1 cellular context compared by ENCODE assay signal in the genomic region with DNA sequence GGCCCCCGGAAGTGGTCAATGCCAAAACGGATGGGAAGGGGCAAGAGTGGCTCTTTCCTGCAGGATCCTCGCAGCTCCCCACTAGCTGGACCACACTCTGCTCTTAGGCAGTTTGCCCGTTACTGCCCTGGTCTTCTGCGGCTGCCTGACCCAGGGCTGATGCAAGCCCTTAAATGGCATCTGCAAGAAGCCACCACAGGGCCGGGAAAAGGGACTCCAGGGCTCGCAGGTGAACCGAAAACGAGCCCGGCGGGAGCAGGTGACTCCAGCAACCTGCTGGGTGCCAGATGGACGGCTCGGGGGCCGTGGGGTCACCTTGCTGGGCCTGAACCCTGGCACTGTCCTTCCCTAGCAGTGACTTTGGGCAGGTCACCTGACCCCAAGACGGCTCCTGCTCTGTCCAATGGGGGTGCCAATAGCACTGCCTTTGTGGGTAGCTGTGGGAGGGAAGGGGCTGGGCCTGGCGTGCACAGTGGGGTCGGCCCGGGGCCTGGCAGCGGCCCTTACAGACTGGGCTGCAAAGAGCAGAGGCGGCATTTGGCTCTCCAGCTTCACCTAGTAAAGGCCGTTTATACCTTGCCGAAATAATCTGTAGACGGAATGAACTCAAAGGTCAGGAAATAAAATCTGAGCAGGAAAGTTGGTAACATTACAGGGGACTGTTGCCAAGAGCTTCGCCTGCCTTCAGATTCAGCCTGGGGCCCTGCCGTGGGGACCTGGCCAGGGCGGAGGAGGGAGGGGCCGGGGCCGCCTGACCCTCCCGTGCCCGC.
TF ChIP-seq lines count a peak whose summit lies in the region.

No MANE protein-coding gene starts in this region.

TF ChIP-seq in HepG2, 621 proteins besides CTCF, POLR2A, EP300 and RAD21 (continued from another document):
- TF ChIP-seq ZNF709 (CRISPR knock-in tag; IDR thresholded peaks at IDR 0.05): no peak
- no peak for TF ChIP-seq ATF7-NPFF (CRISPR knock-in tag; IDR thresholded peaks at IDR 0.05; ENCODE audit: low read depth)
- TF ChIP-seq, protein P1, sequence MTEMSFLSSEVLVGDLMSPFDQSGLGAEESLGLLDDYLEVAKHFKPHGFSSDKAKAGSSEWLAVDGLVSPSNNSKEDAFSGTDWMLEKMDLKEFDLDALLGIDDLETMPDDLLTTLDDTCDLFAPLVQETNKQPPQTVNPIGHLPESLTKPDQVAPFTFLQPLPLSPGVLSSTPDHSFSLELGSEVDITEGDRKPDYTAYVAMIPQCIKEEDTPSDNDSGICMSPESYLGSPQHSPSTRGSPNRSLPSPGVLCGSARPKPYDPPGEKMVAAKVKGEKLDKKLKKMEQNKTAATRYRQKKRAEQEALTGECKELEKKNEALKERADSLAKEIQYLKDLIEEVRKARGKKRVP (CRISPR knock-in tag; IDR thresholded peaks at IDR 0.05): peak in 1 of 2 experiments; percentile 78; a peak in 2 of 4 replicates
- TF ChIP-seq ZMAT3 (CRISPR knock-in tag; conservative IDR thresholded peaks at IDR 0.05): no peak
- no peak for TF ChIP-seq RFXANK (CRISPR knock-in tag; IDR thresholded peaks at IDR 0.05)
- no peak for TF ChIP-seq MAFK (conservative IDR thresholded peaks at IDR 0.05 in 1 of 2, IDR thresholded peaks at IDR 0.05 in 1 of 2; ENCODE audit: low read length in 2 of 2)
- TF ChIP-seq, protein P2, sequence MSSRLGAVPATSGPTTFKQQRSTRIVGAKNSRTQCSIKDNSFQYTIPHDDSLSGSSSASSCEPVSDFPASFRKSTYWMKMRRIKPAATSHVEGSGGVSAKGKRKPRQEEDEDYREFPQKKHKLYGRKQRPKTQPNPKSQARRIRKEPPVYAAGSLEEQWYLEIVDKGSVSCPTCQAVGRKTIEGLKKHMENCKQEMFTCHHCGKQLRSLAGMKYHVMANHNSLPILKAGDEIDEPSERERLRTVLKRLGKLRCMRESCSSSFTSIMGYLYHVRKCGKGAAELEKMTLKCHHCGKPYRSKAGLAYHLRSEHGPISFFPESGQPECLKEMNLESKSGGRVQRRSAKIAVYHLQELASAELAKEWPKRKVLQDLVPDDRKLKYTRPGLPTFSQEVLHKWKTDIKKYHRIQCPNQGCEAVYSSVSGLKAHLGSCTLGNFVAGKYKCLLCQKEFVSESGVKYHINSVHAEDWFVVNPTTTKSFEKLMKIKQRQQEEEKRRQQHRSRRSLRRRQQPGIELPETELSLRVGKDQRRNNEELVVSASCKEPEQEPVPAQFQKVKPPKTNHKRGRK (CRISPR knock-in tag; IDR thresholded peaks at IDR 0.05): no peak
- no peak for TF ChIP-seq MLLT10 (CRISPR knock-in tag; IDR thresholded peaks at IDR 0.05)
- TF ChIP-seq, protein P3, sequence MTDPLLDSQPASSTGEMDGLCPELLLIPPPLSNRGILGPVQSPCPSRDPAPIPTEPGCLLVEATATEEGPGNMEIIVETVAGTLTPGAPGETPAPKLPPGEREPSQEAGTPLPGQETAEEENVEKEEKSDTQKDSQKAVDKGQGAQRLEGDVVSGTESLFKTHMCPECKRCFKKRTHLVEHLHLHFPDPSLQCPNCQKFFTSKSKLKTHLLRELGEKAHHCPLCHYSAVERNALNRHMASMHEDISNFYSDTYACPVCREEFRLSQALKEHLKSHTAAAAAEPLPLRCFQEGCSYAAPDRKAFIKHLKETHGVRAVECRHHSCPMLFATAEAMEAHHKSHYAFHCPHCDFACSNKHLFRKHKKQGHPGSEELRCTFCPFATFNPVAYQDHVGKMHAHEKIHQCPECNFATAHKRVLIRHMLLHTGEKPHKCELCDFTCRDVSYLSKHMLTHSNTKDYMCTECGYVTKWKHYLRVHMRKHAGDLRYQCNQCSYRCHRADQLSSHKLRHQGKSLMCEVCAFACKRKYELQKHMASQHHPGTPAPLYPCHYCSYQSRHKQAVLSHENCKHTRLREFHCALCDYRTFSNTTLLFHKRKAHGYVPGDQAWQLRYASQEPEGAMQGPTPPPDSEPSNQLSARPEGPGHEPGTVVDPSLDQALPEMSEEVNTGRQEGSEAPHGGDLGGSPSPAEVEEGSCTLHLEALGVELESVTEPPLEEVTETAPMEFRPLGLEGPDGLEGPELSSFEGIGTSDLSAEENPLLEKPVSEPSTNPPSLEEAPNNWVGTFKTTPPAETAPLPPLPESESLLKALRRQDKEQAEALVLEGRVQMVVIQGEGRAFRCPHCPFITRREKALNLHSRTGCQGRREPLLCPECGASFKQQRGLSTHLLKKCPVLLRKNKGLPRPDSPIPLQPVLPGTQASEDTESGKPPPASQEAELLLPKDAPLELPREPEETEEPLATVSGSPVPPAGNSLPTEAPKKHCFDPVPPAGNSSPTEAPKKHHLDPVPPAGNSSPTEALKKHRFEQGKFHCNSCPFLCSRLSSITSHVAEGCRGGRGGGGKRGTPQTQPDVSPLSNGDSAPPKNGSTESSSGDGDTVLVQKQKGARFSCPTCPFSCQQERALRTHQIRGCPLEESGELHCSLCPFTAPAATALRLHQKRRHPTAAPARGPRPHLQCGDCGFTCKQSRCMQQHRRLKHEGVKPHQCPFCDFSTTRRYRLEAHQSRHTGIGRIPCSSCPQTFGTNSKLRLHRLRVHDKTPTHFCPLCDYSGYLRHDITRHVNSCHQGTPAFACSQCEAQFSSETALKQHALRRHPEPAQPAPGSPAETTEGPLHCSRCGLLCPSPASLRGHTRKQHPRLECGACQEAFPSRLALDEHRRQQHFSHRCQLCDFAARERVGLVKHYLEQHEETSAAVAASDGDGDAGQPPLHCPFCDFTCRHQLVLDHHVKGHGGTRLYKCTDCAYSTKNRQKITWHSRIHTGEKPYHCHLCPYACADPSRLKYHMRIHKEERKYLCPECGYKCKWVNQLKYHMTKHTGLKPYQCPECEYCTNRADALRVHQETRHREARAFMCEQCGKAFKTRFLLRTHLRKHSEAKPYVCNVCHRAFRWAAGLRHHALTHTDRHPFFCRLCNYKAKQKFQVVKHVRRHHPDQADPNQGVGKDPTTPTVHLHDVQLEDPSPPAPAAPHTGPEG (CRISPR knock-in tag; IDR thresholded peaks at IDR 0.05): no peak
- TF ChIP-seq STAG1 (CRISPR knock-in tag; IDR thresholded peaks at IDR 0.05): no peak
- no peak for TF ChIP-seq KDM6A (CRISPR knock-in tag; IDR thresholded peaks at IDR 0.05; ENCODE audit: low read depth)
- 0 out of 2 replicates have a peak, but pooled peaks have one; percentile 38 for TF ChIP-seq ZNF33B (CRISPR knock-in tag; IDR thresholded peaks at IDR 0.05)
- no peak for TF ChIP-seq ZNF552 (CRISPR knock-in tag; IDR thresholded peaks at IDR 0.05; ENCODE audit: borderline replicate concordance)
- TF ChIP-seq ZNF792 (CRISPR knock-in tag; IDR thresholded peaks at IDR 0.05): no peak
- 0 out of 2 replicates have a peak, but pooled peaks have one; percentile 18 for TF ChIP-seq ZFP41 (CRISPR knock-in tag; IDR thresholded peaks at IDR 0.05; ENCODE audit: borderline replicate concordance)
- TF ChIP-seq, protein P4, sequence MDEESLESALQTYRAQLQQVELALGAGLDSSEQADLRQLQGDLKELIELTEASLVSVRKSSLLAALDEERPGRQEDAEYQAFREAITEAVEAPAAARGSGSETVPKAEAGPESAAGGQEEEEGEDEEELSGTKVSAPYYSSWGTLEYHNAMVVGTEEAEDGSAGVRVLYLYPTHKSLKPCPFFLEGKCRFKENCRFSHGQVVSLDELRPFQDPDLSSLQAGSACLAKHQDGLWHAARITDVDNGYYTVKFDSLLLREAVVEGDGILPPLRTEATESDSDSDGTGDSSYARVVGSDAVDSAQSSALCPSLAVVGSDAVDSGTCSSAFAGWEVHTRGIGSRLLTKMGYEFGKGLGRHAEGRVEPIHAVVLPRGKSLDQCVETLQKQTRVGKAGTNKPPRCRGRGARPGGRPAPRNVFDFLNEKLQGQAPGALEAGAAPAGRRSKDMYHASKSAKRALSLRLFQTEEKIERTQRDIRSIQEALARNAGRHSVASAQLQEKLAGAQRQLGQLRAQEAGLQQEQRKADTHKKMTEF (CRISPR knock-in tag; IDR thresholded peaks at IDR 0.05): 0 out of 2 replicates have a peak, but pooled peaks have one; percentile 34
- TF ChIP-seq, protein P5, sequence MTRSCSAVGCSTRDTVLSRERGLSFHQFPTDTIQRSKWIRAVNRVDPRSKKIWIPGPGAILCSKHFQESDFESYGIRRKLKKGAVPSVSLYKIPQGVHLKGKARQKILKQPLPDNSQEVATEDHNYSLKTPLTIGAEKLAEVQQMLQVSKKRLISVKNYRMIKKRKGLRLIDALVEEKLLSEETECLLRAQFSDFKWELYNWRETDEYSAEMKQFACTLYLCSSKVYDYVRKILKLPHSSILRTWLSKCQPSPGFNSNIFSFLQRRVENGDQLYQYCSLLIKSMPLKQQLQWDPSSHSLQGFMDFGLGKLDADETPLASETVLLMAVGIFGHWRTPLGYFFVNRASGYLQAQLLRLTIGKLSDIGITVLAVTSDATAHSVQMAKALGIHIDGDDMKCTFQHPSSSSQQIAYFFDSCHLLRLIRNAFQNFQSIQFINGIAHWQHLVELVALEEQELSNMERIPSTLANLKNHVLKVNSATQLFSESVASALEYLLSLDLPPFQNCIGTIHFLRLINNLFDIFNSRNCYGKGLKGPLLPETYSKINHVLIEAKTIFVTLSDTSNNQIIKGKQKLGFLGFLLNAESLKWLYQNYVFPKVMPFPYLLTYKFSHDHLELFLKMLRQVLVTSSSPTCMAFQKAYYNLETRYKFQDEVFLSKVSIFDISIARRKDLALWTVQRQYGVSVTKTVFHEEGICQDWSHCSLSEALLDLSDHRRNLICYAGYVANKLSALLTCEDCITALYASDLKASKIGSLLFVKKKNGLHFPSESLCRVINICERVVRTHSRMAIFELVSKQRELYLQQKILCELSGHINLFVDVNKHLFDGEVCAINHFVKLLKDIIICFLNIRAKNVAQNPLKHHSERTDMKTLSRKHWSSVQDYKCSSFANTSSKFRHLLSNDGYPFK (CRISPR knock-in tag; IDR thresholded peaks at IDR 0.05; ENCODE audit: borderline replicate concordance): 0 out of 2 replicates have a peak, but pooled peaks have one; percentile 60
- no peak for TF ChIP-seq TBX3 (IDR thresholded peaks at IDR 0.05; ENCODE audit: borderline replicate concordance)
- no peak for TF ChIP-seq MZF1 (CRISPR knock-in tag; IDR thresholded peaks at IDR 0.05; ENCODE audit: borderline replicate concordance)
- TF ChIP-seq, protein P6, sequence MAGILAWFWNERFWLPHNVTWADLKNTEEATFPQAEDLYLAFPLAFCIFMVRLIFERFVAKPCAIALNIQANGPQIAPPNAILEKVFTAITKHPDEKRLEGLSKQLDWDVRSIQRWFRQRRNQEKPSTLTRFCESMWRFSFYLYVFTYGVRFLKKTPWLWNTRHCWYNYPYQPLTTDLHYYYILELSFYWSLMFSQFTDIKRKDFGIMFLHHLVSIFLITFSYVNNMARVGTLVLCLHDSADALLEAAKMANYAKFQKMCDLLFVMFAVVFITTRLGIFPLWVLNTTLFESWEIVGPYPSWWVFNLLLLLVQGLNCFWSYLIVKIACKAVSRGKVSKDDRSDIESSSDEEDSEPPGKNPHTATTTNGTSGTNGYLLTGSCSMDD (CRISPR knock-in tag; IDR thresholded peaks at IDR 0.05): no peak
- TF ChIP-seq HNRNPUL1 (IDR thresholded peaks at IDR 0.05; ENCODE audit: low read depth, low read length): no peak
- peak; percentile 51 for TF ChIP-seq ZFX (CRISPR knock-in tag; IDR thresholded peaks at IDR 0.05; ENCODE audit: low read depth)
- peak; percentile 60; the same call in 1 of the 2 replicates for TF ChIP-seq NFYC (CRISPR knock-in tag; IDR thresholded peaks at IDR 0.05)
- 0 out of 2 replicates have a peak, but pooled peaks have one; percentile 9 for TF ChIP-seq ZNF768 (CRISPR knock-in tag; IDR thresholded peaks at IDR 0.05)
- TF ChIP-seq RBM39 (IDR thresholded peaks at IDR 0.05; ENCODE audit: low read depth, low read length, poor library complexity, severe bottlenecking): no peak
TF ChIP-seq in HepG2: peak in this region for 65.
